ENCODE assay signal across 8 cellular contexts in the genomic region with DNA sequence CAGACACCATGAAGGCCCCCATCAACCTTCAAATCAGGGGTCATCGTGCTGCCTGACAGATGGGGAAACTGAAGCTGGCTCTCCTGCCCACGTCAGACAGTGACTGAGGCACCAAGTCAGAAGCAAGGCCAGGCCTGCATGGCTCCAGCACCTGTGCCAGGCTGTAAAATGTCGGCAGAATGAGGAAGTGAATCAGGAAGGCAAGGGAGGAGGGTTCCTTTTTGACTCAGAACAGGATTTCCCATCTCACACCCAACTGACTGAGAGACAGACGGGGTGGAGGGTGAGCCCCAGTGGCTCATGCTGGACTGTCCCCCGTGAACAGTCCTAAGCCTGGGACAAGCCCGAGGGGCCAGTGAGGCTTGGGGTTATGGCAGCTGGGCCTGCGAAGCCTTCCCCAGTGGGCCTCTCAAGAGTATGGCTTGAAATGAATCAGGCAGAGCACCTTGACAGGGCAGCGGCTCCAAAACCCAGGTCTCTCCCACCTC. TPM values are rescaled to one million over a fixed set of nuclear protein-coding genes. Genes with fewer than 3 reads are reported as not detected.
DNase-seq lines count a peak whose midpoint lies in the region; ATAC-seq and TF ChIP-seq lines count a peak whose summit lies in the region.

No MANE protein-coding gene starts in this region.

- no peaks in the 10 kb centered on the region for H3K27me3 Mint-ChIP-seq in activated naive CD4-positive, alpha-beta T cell treated with anti-CD3 and anti-CD28 coated beads, Interleukin-2, amount 10 ng/mL, durations not matched to agents 7 days and 5 days
- H3K27me3 Mint-ChIP-seq in natural killer cell treated with Interleukin-12 subunit alpha and Interleukin-12 subunit beta and Interleukin-15 and Interleukin-18, amount 100 ng/mL, for 72 hours = no peaks in the 10 kb centered on the region
- no peaks in the 10 kb centered on the region; the same call in 1 of the 2 replicates for H3K27me3 Mint-ChIP-seq in H9 (ENCODE audit: low read depth)

- WGBS in H9 (ENCODE audit: extremely low coverage, insufficient read length, low lambda C conversion rate) = no CpG with 5 or more reads among the region's 8 CpGs

- no peak overlapping the region for H3K9ac ChIP-seq in H9 (ENCODE audit: extremely low read depth, insufficient read length, low read length)

- H2AFZ ChIP-seq in H9 (ENCODE audit: low read length) = no peak overlapping the region

- no peak overlapping the region; the same call in 1 of the 2 replicates for H3K14ac ChIP-seq in H9 (ENCODE audit: insufficient read depth, low read length)

- in situ Hi-C loops in GM13976 (cut with MboI; ENCODE audit: low sequenced_read_pairs, unreplicated experiment) = no loop called here

- H2BK12ac ChIP-seq in H9 (ENCODE audit: insufficient read length, low read depth, low read length) = no peak overlapping the region

- peak; percentile 85 for ATAC-seq in GM21367 (IDR thresholded peaks at IDR 0.05; ENCODE audit: unreplicated experiment)
- peak; percentile 78 for ATAC-seq in HG03565 (IDR thresholded peaks at IDR 0.05; ENCODE audit: unreplicated experiment)
- ATAC-seq in natural killer cell treated with Interleukin-12 subunit alpha and Interleukin-12 subunit beta and Interleukin-15 and Interleukin-18, amount 100 ng/mL, for 72 hours = peak; percentile 86 to 87

- H3K4me2 ChIP-seq in H9 (ENCODE audit: insufficient read depth, insufficient read length, low read length) = no peak overlapping the region

- H3K4me1 Mint-ChIP-seq in activated naive CD4-positive, alpha-beta T cell treated with anti-CD3 and anti-CD28 coated beads, Interleukin-2, amount 10 ng/mL, durations not matched to agents 7 days and 5 days = peaks cover 65% of the 10 kb centered on the region
- peaks cover 31 to 36% of the 10 kb centered on the region in 2 donors for H3K4me1 Mint-ChIP-seq in natural killer cell treated with Interleukin-12 subunit alpha and Interleukin-12 subunit beta and Interleukin-15 and Interleukin-18, amount 100 ng/mL, for 72 hours (ENCODE audit: low read depth in 2 of 2)
- H3K4me1 Mint-ChIP-seq in H9 = peaks cover 1 to 6% of the 10 kb centered on the region in 2 experiments

- H3K79me2 ChIP-seq in H9 (ENCODE audit: insufficient read depth, low read length) = no peaks in the 10 kb centered on the region

- H3K27ac Mint-ChIP-seq in activated naive CD4-positive, alpha-beta T cell treated with anti-CD3 and anti-CD28 coated beads, Interleukin-2, amount 10 ng/mL, durations not matched to agents 7 days and 5 days = peak overlapping the region; percentile 43
- H3K27ac Mint-ChIP-seq in natural killer cell treated with Interleukin-12 subunit alpha and Interleukin-12 subunit beta and Interleukin-15 and Interleukin-18, amount 100 ng/mL, for 72 hours = peak overlapping the region; percentile 65 to 90
- no peak overlapping the region; a peak in 1 of 7 replicates for H3K27ac Mint-ChIP-seq in H9

- H3K27ac ChIP-seq in H9 (ENCODE audit: insufficient read length, low read depth, low read length) = no peak overlapping the region

- no peak overlapping the region for H3K18ac ChIP-seq in H9 (ENCODE audit: insufficient read length, low read depth, low read length)

- H3T11ph ChIP-seq in H9 (ENCODE audit: low read length) = no peak overlapping the region

- no peaks in the 10 kb centered on the region for H3K79me1 ChIP-seq in H9 (ENCODE audit: insufficient read depth, low read depth, low read length, poor library complexity, severe bottlenecking)

- H3K9me3 Mint-ChIP-seq in activated naive CD4-positive, alpha-beta T cell treated with anti-CD3 and anti-CD28 coated beads, Interleukin-2, amount 10 ng/mL, durations not matched to agents 7 days and 5 days = peaks cover 7% of the 10 kb centered on the region
- peaks cover 3% of the 10 kb centered on the region for H3K9me3 Mint-ChIP-seq in natural killer cell treated with Interleukin-12 subunit alpha and Interleukin-12 subunit beta and Interleukin-15 and Interleukin-18, amount 100 ng/mL, for 72 hours
- peaks cover 0 to 3% of the 10 kb centered on the region in 2 experiments; a peak in 1 of 5 replicates for H3K9me3 Mint-ChIP-seq in H9

- H4K8ac ChIP-seq in H9 (replicated peaks; ENCODE audit: insufficient read length, low read depth, low read length) = no peak overlapping the region

- H3K56ac ChIP-seq in H9 (ENCODE audit: insufficient read length, low read depth, low read length) = no peak overlapping the region

- no peak overlapping the region for H3K4ac ChIP-seq in H9 (ENCODE audit: low read depth, low read length)

- no peak overlapping the region for H3K23ac ChIP-seq in H9 (ENCODE audit: insufficient read length, low read depth, low read length)

- H3K27me3 ChIP-seq in H9 (ENCODE audit: insufficient read depth, low read length) = no peaks in the 10 kb centered on the region

- no peak overlapping the region for H4K5ac ChIP-seq in H9 (ENCODE audit: insufficient read length, low read depth, low read length)

- H3K9me3 ChIP-seq in H9 (ENCODE audit: control insufficient read depth, low read depth, low read length) = no peaks in the 10 kb centered on the region

- TF ChIP-seq CTCF in GM13976 (IDR thresholded peaks at IDR 0.05; ENCODE audit: borderline replicate concordance, control extremely low read depth, extremely low read depth, insufficient read depth, missing control alignments) (no peak), H9 (conservative IDR thresholded peaks at IDR 0.05) (no peak)

- no peak overlapping the region for H4K91ac ChIP-seq in H9 (ENCODE audit: insufficient read length, low read depth, low read length)

- no peak overlapping the region for H3K4me3 Mint-ChIP-seq in activated naive CD4-positive, alpha-beta T cell treated with anti-CD3 and anti-CD28 coated beads, Interleukin-2, amount 10 ng/mL, durations not matched to agents 7 days and 5 days
- H3K4me3 Mint-ChIP-seq in natural killer cell treated with Interleukin-12 subunit alpha and Interleukin-12 subunit beta and Interleukin-15 and Interleukin-18, amount 100 ng/mL, for 72 hours = peak overlapping the region; percentile 77
- no peak overlapping the region for H3K4me3 Mint-ChIP-seq in H9

- H3K36me3 Mint-ChIP-seq in activated naive CD4-positive, alpha-beta T cell treated with anti-CD3 and anti-CD28 coated beads, Interleukin-2, amount 10 ng/mL, durations not matched to agents 7 days and 5 days = peaks cover 44% of the 10 kb centered on the region
- H3K36me3 Mint-ChIP-seq in natural killer cell treated with Interleukin-12 subunit alpha and Interleukin-12 subunit beta and Interleukin-15 and Interleukin-18, amount 100 ng/mL, for 72 hours = peaks cover 10% of the 10 kb centered on the region
- H3K36me3 Mint-ChIP-seq in H9 (ENCODE audit: insufficient read depth in 1 of 3, low read depth in 3 of 3) = no peaks in the 10 kb centered on the region

- no peaks in the 10 kb centered on the region for H3K23me2 ChIP-seq in H9 (ENCODE audit: insufficient read length, low read depth, low read length, poor library complexity, severe bottlenecking)

- H3K4me1 ChIP-seq in H9 (ENCODE audit: insufficient read depth, low read length) = no peaks in the 10 kb centered on the region

- no peak overlapping the region for H2BK20ac ChIP-seq in H9 (ENCODE audit: low read depth, low read length, poor library complexity, severe bottlenecking)

- no peak overlapping the region for H2BK120ac ChIP-seq in H9 (ENCODE audit: low read depth, low read length, poor library complexity, severe bottlenecking)

- CTCF ChIA-PET in activated naive CD4-positive, alpha-beta T cell treated with anti-CD3 and anti-CD28 coated beads, Interleukin-2, amount 10 ng/mL, durations not matched to agents 7 days and 5 days (lab: Charles Lee) = interaction anchor here (1.0 to 5.3 kb wide), 4 partner anchors 17 to 35 kb away, joined by 3 to 30 read pairs (median 5); no protein-coding TSS in a partner anchor

- DNase-seq in GM13976 (ENCODE audit: low spot score) (peak; percentile 81), H9 (no peak), kidney glomerular epithelial cell (lab: John Stamatoyannopoulos, UW) (no peak), DMS 273 (lab: John Stamatoyannopoulos, UW; ENCODE audit: unreplicated experiment) (no peak)
- DNase-seq in activated naive CD4-positive, alpha-beta T cell treated with anti-CD3 and anti-CD28 coated beads, Interleukin-2, amount 10 ng/mL, durations not matched to agents 7 days and 5 days = peak; percentile 21
- peak; percentile 76 for DNase-seq in natural killer cell treated with Interleukin-12 subunit alpha and Interleukin-12 subunit beta and Interleukin-15 and Interleukin-18, amount 100 ng/mL, for 72 hours (ENCODE audit: low spot score)

- H2AK5ac ChIP-seq in H9 (ENCODE audit: insufficient read length, low read length) = no peak overlapping the region

- H2BK5ac ChIP-seq in H9 (ENCODE audit: insufficient read length, low read length) = no peak overlapping the region

- no peaks in the 10 kb centered on the region for H4K20me1 ChIP-seq in H9 (ENCODE audit: control insufficient read depth, insufficient read depth, insufficient read length)

- H2BK15ac ChIP-seq in H9 (ENCODE audit: low read depth, low read length) = no peak overlapping the region

RNA-seq across cellular contexts. Expression of gene SYNE3, which starts 20.9 kb away (rescaled TPM):
- 10 to 100 TPM; 46.9 to 62.4 TPM for total RNA-seq in natural killer cell treated with Interleukin-12 subunit alpha and Interleukin-12 subunit beta and Interleukin-15 and Interleukin-18, amount 100 ng/mL, for 72 hours
- 0.11 and 0.13 TPM in 2 replicates for total RNA-seq in H9 (2021)

RNA-seq across cellular contexts. Expression of gene GLRX5, which starts 39.3 kb away (rescaled TPM):
- 10 to 100 TPM; 35.5 to 36.1 TPM for total RNA-seq in natural killer cell treated with Interleukin-12 subunit alpha and Interleukin-12 subunit beta and Interleukin-15 and Interleukin-18, amount 100 ng/mL, for 72 hours
- 62.2 and 64.0 TPM in 2 replicates for total RNA-seq in H9 (2021)

Comparison
In these comparisons a context has a peak if more than half of its experiments do, and no peak if none do; other contexts are left out.
1. DNase-seq: peak in GM13976 (single experiment), activated naive CD4-positive, alpha-beta T cell treated with anti-CD3 and anti-CD28 coated beads, Interleukin-2, amount 10 ng/mL, durations not matched to agents 7 days and 5 days (single experiment) and natural killer cell treated with Interleukin-12 subunit alpha and Interleukin-12 subunit beta and Interleukin-15 and Interleukin-18, amount 100 ng/mL, for 72 hours (single experiment); none in H9 (single experiment), kidney glomerular epithelial cell (single experiment) and DMS 273 (single experiment).
2. H3K27ac Mint-ChIP-seq: peak in activated naive CD4-positive, alpha-beta T cell treated with anti-CD3 and anti-CD28 coated beads, Interleukin-2, amount 10 ng/mL, durations not matched to agents 7 days and 5 days (single experiment) and natural killer cell treated with Interleukin-12 subunit alpha and Interleukin-12 subunit beta and Interleukin-15 and Interleukin-18, amount 100 ng/mL, for 72 hours (2 of 2); none in H9 (0 of 3).
3. RNA of gene SYNE3, which starts 20.9 kb away (total RNA-seq): 46.9 to 62.4 TPM in natural killer cell treated with Interleukin-12 subunit alpha and Interleukin-12 subunit beta and Interleukin-15 and Interleukin-18, amount 100 ng/mL, for 72 hours; 0.11 to 0.13 TPM in H9; every median in the first group is over 10 times any median in the second.
4. Peak in every context shown above with its lines, with median percentiles within 50 percentile points of each other: ATAC-seq.